Comparison of ENCODE assay signal across 8 cellular contexts in the genomic region with DNA sequence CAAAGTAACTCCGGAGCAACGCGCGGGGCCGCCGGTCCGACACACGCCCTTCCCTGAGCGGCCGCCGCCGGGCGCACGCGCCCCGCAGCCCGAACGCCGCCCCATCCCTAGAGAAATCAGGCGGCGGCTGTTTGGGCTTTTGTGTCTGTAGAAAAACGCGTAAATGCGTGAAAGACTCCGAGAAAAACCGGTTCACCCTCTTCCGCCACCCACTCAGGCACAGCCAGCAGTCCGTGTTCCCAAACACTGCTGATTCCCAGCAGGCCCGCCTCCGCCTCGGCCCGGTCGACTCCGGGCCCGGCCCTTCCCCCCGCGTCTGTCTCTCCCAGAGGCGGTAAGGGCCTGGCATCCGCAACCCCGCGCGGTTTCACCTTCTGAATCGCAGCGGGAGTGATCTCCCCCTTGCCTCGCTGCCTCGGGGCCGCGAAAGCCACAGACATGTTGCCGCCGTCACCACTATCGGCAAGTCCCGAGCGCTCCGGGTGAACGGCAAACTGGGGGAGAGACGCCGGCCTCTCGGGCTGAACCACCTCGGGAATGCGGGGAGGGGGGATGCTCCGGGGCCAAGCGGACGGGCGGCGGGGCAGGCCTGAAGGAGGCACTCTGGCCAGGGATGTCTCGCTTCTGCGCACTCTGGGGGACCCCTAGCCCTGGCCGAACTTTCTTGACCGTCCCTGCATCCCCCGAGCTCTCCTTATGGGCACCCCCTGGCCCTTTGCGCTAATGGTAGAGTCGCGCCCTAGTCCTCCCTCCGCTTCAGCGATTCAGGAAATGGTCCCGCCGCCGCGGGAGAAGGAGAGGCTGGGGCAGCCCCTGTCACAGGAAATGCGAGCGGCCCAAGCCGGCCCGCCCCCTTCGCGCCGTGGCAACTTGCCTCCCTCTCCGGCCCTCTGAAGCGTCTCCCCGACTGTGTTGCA. TPM values are rescaled to one million over a fixed set of nuclear protein-coding genes. Genes with fewer than 3 reads are reported as not detected.
A peak's percentile ranks its signal among the peaks of the same experiment; 100 is the strongest.
DNase-seq lines count a peak whose midpoint lies in the region; TF ChIP-seq lines count a peak whose summit lies in the region.

A gene with protein sequence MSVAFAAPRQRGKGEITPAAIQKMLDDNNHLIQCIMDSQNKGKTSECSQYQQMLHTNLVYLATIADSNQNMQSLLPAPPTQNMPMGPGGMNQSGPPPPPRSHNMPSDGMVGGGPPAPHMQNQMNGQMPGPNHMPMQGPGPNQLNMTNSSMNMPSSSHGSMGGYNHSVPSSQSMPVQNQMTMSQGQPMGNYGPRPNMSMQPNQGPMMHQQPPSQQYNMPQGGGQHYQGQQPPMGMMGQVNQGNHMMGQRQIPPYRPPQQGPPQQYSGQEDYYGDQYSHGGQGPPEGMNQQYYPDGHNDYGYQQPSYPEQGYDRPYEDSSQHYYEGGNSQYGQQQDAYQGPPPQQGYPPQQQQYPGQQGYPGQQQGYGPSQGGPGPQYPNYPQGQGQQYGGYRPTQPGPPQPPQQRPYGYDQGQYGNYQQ (minus strand): TSS at position 484 of the 917 bp plus-strand sequence. CDS start 44 bp downstream, at position 440.

- H3K4me3 ChIP-seq in MG63 (peak within 1 kb of the TSS; percentile 97), foreskin fibroblast (ENCODE audit: low read depth in 1 of 2, low read length in 2 of 2) (peak within 1 kb of the TSS; percentile 86 to 96), neural progenitor cell (peak within 1 kb of the TSS; percentile 97)

- H4K5ac ChIP-seq in H9 (ENCODE audit: insufficient read length, low read depth, low read length), result peak within 1 kb of the TSS; percentile 56

- H4K20me1 ChIP-seq in H9 (ENCODE audit: control insufficient read depth, insufficient read depth, insufficient read length) (no peaks in the 10 kb centered on the region), neural progenitor cell (ENCODE audit: low read depth) (peaks cover 36% of the 10 kb centered on the region)

- H3T11ph ChIP-seq in H9 (ENCODE audit: low read length), result no peak within 1 kb of the TSS

- no peak within 1 kb of the TSS for H3K56ac ChIP-seq in H9 (ENCODE audit: insufficient read length, low read depth, low read length)

- no peak within 1 kb of the TSS for H2BK120ac ChIP-seq in H9 (ENCODE audit: low read depth, low read length, poor library complexity, severe bottlenecking)

- H4K8ac ChIP-seq in H9 (replicated peaks; ENCODE audit: insufficient read length, low read depth, low read length), result no peak within 1 kb of the TSS

- peaks cover 7% of the 10 kb centered on the region for H3F3A ChIP-seq in neural progenitor cell (ENCODE audit: low read depth)

- peak within 1 kb of the TSS; percentile 48 for H4K91ac ChIP-seq in H9 (ENCODE audit: insufficient read length, low read depth, low read length)

- peaks cover 18 to 23% of the 10 kb centered on the region in 2 experiments for H3K4me1 Mint-ChIP-seq in H9
- peaks cover 21% of the 10 kb centered on the region for H3K4me1 Mint-ChIP-seq in neural progenitor cell

- H2BK20ac ChIP-seq in H9 (ENCODE audit: low read depth, low read length, poor library complexity, severe bottlenecking), result no peak within 1 kb of the TSS

- no peaks in the 10 kb centered on the region for H3K27me3 ChIP-seq in H9 (ENCODE audit: insufficient read depth, low read length)
- H3K27me3 ChIP-seq in MG63, result no peaks in the 10 kb centered on the region
- no peaks in the 10 kb centered on the region for H3K27me3 ChIP-seq in neural progenitor cell

- H2BK12ac ChIP-seq in H9 (ENCODE audit: insufficient read length, low read depth, low read length), result no peak within 1 kb of the TSS

- H3K18ac ChIP-seq in H9 (ENCODE audit: insufficient read length, low read depth, low read length), result peak within 1 kb of the TSS; percentile 94

- H3K27ac ChIP-seq in H9 (ENCODE audit: insufficient read length, low read depth, low read length) (peak within 1 kb of the TSS; percentile 31), neural progenitor cell (peak within 1 kb of the TSS; percentile 93)

- no peak within 1 kb of the TSS for H2BK5ac ChIP-seq in H9 (ENCODE audit: insufficient read length, low read length)

- H3K14ac ChIP-seq in H9 (ENCODE audit: insufficient read depth, low read length), result peak within 1 kb of the TSS; percentile 96

- H3K9me3 Mint-ChIP-seq in H9, result no peaks in the 10 kb centered on the region
- H3K9me3 Mint-ChIP-seq in neural progenitor cell, result no peaks in the 10 kb centered on the region

- DNase-seq in H9, result peak; percentile 93
- peak; percentile 93 for DNase-seq in MG63
- peak; percentile 89 for DNase-seq in SIG-M5 treated with dmso at 0.1 percent for 504 hours (lab: John Stamatoyannopoulos, UW; ENCODE audit: unreplicated experiment)
- peak; percentile 86 for DNase-seq in activated gamma-delta T cell treated with anti-CD3 and anti-CD28 coated beads, Interleukin-2, amount 50 U/mL, for 16 hours (ENCODE audit: low read depth)
- peak; percentile 93 to 98 for DNase-seq in foreskin fibroblast
- peak; percentile 96 for DNase-seq in neural progenitor cell (ENCODE audit: low spot score)
- peak; percentile 93 for DNase-seq in stromal cell of bone marrow (ENCODE audit: low read depth)

- no peak within 1 kb of the TSS for H2AK5ac ChIP-seq in H9 (ENCODE audit: insufficient read length, low read length)

- H3K4me1 ChIP-seq in ES-I3 (ENCODE audit: insufficient read depth, low read length) (no peaks in the 10 kb centered on the region), H9 (ENCODE audit: insufficient read depth, low read length) (no peaks in the 10 kb centered on the region; the same call in 1 of the 2 replicates), neural progenitor cell (peaks cover 13% of the 10 kb centered on the region)

- no CpG with 5 or more reads among the region's 89 CpGs for WGBS in H9 (ENCODE audit: extremely low coverage, insufficient read length, low lambda C conversion rate)

- H2AFZ ChIP-seq in H9 (ENCODE audit: low read length) (peak within 1 kb of the TSS; percentile 48), neural progenitor cell (replicated peaks) (peak within 1 kb of the TSS; percentile 87)

- TF ChIP-seq CTCF in H9 (conservative IDR thresholded peaks at IDR 0.05) (no peak), foreskin fibroblast (IDR thresholded peaks at IDR 0.05; ENCODE audit: low read depth, low read length) (no peak), neural progenitor cell (IDR thresholded peaks at IDR 0.05) (no peak)

- no peak within 1 kb of the TSS for H3K4ac ChIP-seq in H9 (ENCODE audit: low read depth, low read length)

- H3K4me2 ChIP-seq in H9 (ENCODE audit: insufficient read depth, insufficient read length, low read length) (peak within 1 kb of the TSS; percentile 76), neural progenitor cell (peak within 1 kb of the TSS; percentile 88)

- no peaks in the 10 kb centered on the region for H3K9me3 ChIP-seq in ES-I3 (ENCODE audit: control insufficient read depth, insufficient read depth, low read length)
- H3K9me3 ChIP-seq in H9 (ENCODE audit: control insufficient read depth, low read depth, low read length), result no peaks in the 10 kb centered on the region
- H3K9me3 ChIP-seq in MG63, result no peaks in the 10 kb centered on the region
- H3K9me3 ChIP-seq in neural progenitor cell (ENCODE audit: low read depth), result no peaks in the 10 kb centered on the region

- H3K79me1 ChIP-seq in H9 (ENCODE audit: insufficient read depth, low read depth, low read length, poor library complexity, severe bottlenecking), result no peaks in the 10 kb centered on the region

- peak within 1 kb of the TSS; percentile 91 to 95 for H3K4me3 Mint-ChIP-seq in H9
- peak within 1 kb of the TSS; percentile 95 for H3K4me3 Mint-ChIP-seq in neural progenitor cell

- H3K27me3 Mint-ChIP-seq in H9 (ENCODE audit: low read depth), result no peaks in the 10 kb centered on the region
- H3K27me3 Mint-ChIP-seq in neural progenitor cell (ENCODE audit: insufficient read depth, low read depth), result peaks cover 9% of the 10 kb centered on the region

- H3K23ac ChIP-seq in H9 (ENCODE audit: insufficient read length, low read depth, low read length), result no peak within 1 kb of the TSS

- no peaks in the 10 kb centered on the region for H3K36me3 ChIP-seq in ES-I3 (ENCODE audit: insufficient read depth, low read length)
- peaks cover 22% of the 10 kb centered on the region for H3K36me3 ChIP-seq in MG63
- H3K36me3 ChIP-seq in neural progenitor cell, result peaks cover 6% of the 10 kb centered on the region

- H3K27ac Mint-ChIP-seq in H9, result peak within 1 kb of the TSS; percentile 92 to 98 (median 96)
- H3K27ac Mint-ChIP-seq in neural progenitor cell, result peak within 1 kb of the TSS; percentile 95

- H3K79me2 ChIP-seq in H9 (ENCODE audit: insufficient read depth, low read length) (peaks cover 10% of the 10 kb centered on the region; the same call in 1 of the 2 replicates), neural progenitor cell (ENCODE audit: low read depth) (peaks cover 50% of the 10 kb centered on the region)

- no peak within 1 kb of the TSS for H2BK15ac ChIP-seq in H9 (ENCODE audit: low read depth, low read length)

- H3K9ac ChIP-seq in ES-I3 (ENCODE audit: low read depth, low read length), result peak within 1 kb of the TSS; percentile 94
- peak within 1 kb of the TSS; percentile 88 for H3K9ac ChIP-seq in H9 (ENCODE audit: extremely low read depth, insufficient read length, low read length)
- H3K9ac ChIP-seq in neural progenitor cell, result peak within 1 kb of the TSS; percentile 61

- peaks cover 9% of the 10 kb centered on the region for H3K23me2 ChIP-seq in H9 (ENCODE audit: insufficient read length, low read depth, low read length, poor library complexity, severe bottlenecking)

- H3K36me3 Mint-ChIP-seq in H9 (ENCODE audit: insufficient read depth in 1 of 3, low read depth in 3 of 3) (peaks cover 3 to 14% (median 13%) of the 10 kb centered on the region in 3 experiments; a peak in 5 of 7 replicates), neural progenitor cell (peaks cover 10% of the 10 kb centered on the region)

RNA-seq across cellular contexts. Expression of the gene that starts here (rescaled TPM):
- total RNA-seq in H9 (2021) (86.4 and 87.9 TPM in 2 replicates), neural progenitor cell (ENCODE audit: low replicate concordance) (139 and 196 TPM in 2 replicates)
- total RNA-seq in MG63 (2014; rRNA removed; shearing (Covaris generic); ENCODE audit: low replicate concordance), result 58.2 and 60.1 TPM in 2 replicates

Comparison
In these comparisons a context has a peak if more than half of its experiments do, and no peak if none do; other contexts are left out.
1. Peak in every context shown above with its lines: DNase-seq, H3K4me3 ChIP-seq and H3K27ac ChIP-seq.